In the genomic region with DNA sequence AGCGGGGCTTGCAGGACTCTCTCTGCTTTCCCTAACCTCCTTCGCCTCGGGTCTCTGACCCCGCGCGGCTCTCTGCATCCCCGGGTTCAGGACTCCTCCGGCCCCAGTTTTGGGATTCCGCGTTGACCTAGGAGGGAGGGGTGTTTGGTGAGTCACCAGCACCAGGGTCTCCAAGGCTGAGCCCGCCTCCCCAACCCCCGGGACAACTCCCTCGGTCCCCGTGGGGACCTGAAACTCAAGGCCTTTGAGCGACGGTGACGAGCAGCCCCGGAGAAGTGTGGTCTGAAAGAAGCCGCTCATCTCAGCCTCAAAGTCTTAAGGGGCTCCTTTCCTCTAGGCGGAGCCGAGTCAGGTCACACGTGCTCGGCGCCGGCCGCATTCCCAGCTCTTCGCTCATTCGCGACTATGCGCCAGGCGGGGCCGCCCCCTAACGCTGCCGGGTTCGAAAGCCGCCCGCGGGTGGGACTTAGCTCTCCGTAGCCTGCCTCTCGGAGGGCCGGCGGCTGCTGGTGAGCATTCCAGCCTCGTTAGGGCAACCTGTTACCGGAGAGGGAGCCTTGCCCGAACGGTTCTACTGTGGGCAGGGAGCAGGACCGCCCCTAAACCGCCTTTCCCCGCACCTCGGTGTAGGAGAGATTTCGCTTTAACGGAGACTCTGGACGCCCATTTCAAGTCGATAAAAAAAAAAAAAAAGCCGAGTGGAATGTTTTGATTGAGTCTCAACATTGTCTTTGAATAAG, we compare ENCODE assay signal across 1 cellular context.
TF ChIP-seq lines count a peak whose summit lies in the region.

No MANE protein-coding gene starts in this region.

TF ChIP-seq in HepG2, 621 proteins besides CTCF, POLR2A, EP300 and RAD21 (continues in another document):
- no peak for TF ChIP-seq PHF21A (CRISPR knock-in tag; IDR thresholded peaks at IDR 0.05)
- TF ChIP-seq NFE2 (CRISPR knock-in tag; IDR thresholded peaks at IDR 0.05) = no peak
- TF ChIP-seq XRCC5 (optimal IDR thresholded peaks at IDR 0.05; ENCODE audit: low read length) = peak; percentile 21
- no peak for TF ChIP-seq GLMP (CRISPR knock-in tag; IDR thresholded peaks at IDR 0.05; ENCODE audit: borderline replicate concordance)
- TF ChIP-seq FOXP1 (IDR thresholded peaks at IDR 0.05) = no peak
- no peak for TF ChIP-seq FOXP1 (CRISPR knock-in tag; IDR thresholded peaks at IDR 0.05)
- TF ChIP-seq ZNF841 (CRISPR knock-in tag; IDR thresholded peaks at IDR 0.05; ENCODE audit: borderline replicate concordance) = no peak
- no peak for TF ChIP-seq ZNF256 (CRISPR knock-in tag; conservative IDR thresholded peaks at IDR 0.05)
- TF ChIP-seq ZNF136 (CRISPR knock-in tag; IDR thresholded peaks at IDR 0.05; ENCODE audit: low read depth) = no peak
- no peak for TF ChIP-seq ZNF850 (CRISPR knock-in tag; conservative IDR thresholded peaks at IDR 0.05)
- TF ChIP-seq MXD1 (CRISPR knock-in tag; IDR thresholded peaks at IDR 0.05) = no peak
- TF ChIP-seq CBX2 (IDR thresholded peaks at IDR 0.05; ENCODE audit: low read depth, low read length) = no peak
- TF ChIP-seq CBX2 (CRISPR knock-in tag; IDR thresholded peaks at IDR 0.05; ENCODE audit: low read depth) = peak; percentile 82; the same call in 1 of the 2 replicates
- TF ChIP-seq, protein P1, sequence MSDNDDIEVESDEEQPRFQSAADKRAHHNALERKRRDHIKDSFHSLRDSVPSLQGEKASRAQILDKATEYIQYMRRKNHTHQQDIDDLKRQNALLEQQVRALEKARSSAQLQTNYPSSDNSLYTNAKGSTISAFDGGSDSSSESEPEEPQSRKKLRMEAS (IDR thresholded peaks at IDR 0.05) = peak; percentile 73; the same call in 1 of the 2 replicates
- 0 out of 2 replicates have a peak, but pooled peaks have one; percentile 15 for TF ChIP-seq PATZ1 (CRISPR knock-in tag; IDR thresholded peaks at IDR 0.05)
- TF ChIP-seq THAP8 (CRISPR knock-in tag; IDR thresholded peaks at IDR 0.05; ENCODE audit: borderline replicate concordance) = no peak
- TF ChIP-seq CBX1 (IDR thresholded peaks at IDR 0.05; ENCODE audit: low read depth) = no peak
- no peak for TF ChIP-seq BRF2 (CRISPR knock-in tag; IDR thresholded peaks at IDR 0.05)
- TF ChIP-seq, protein P2, sequence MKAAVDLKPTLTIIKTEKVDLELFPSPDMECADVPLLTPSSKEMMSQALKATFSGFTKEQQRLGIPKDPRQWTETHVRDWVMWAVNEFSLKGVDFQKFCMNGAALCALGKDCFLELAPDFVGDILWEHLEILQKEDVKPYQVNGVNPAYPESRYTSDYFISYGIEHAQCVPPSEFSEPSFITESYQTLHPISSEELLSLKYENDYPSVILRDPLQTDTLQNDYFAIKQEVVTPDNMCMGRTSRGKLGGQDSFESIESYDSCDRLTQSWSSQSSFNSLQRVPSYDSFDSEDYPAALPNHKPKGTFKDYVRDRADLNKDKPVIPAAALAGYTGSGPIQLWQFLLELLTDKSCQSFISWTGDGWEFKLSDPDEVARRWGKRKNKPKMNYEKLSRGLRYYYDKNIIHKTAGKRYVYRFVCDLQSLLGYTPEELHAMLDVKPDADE (CRISPR knock-in tag; IDR thresholded peaks at IDR 0.05) = no peak
- TF ChIP-seq RXRB (CRISPR knock-in tag; IDR thresholded peaks at IDR 0.05; ENCODE audit: borderline replicate concordance) = peak; percentile 19; the same call in 1 of the 2 replicates
- no peak for TF ChIP-seq ZNF781 (CRISPR knock-in tag; IDR thresholded peaks at IDR 0.05; ENCODE audit: borderline replicate concordance, not compliant biosample characterization)
- TF ChIP-seq EED (CRISPR knock-in tag; IDR thresholded peaks at IDR 0.05) = peak; percentile 18; the same call in 1 of the 2 replicates
- TF ChIP-seq HNRNPLL (IDR thresholded peaks at IDR 0.05; ENCODE audit: low read depth, low read length, poor library complexity, severe bottlenecking) = peak; percentile 48
- TF ChIP-seq ZNF574 (CRISPR knock-in tag; IDR thresholded peaks at IDR 0.05) = peak; percentile 18; the same call in 1 of the 2 replicates
- no peak for TF ChIP-seq ZNF782 (CRISPR knock-in tag; IDR thresholded peaks at IDR 0.05; ENCODE audit: borderline replicate concordance)
- TF ChIP-seq GPBP1L1 (CRISPR knock-in tag; IDR thresholded peaks at IDR 0.05) = no peak
- no peak for TF ChIP-seq PRPF4 (IDR thresholded peaks at IDR 0.05; ENCODE audit: low read depth, low read length, poor library complexity, severe bottlenecking)
- TF ChIP-seq ZNF775 (CRISPR knock-in tag; IDR thresholded peaks at IDR 0.05; ENCODE audit: borderline replicate concordance) = no peak
- TF ChIP-seq HDAC1 (CRISPR knock-in tag; IDR thresholded peaks at IDR 0.05) = 0 out of 2 replicates have a peak, but pooled peaks have one; percentile 25
- TF ChIP-seq KLF6 (CRISPR knock-in tag; IDR thresholded peaks at IDR 0.05) = no peak
- TF ChIP-seq, protein P3, sequence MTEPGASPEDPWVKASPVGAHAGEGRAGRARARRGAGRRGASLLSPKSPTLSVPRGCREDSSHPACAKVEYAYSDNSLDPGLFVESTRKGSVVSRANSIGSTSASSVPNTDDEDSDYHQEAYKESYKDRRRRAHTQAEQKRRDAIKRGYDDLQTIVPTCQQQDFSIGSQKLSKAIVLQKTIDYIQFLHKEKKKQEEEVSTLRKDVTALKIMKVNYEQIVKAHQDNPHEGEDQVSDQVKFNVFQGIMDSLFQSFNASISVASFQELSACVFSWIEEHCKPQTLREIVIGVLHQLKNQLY (CRISPR knock-in tag; IDR thresholded peaks at IDR 0.05) = no peak
- peak; percentile 44; the same call in 1 of the 2 replicates for TF ChIP-seq GABPB1 (CRISPR knock-in tag; IDR thresholded peaks at IDR 0.05)
- TF ChIP-seq ZNF280B (CRISPR knock-in tag; IDR thresholded peaks at IDR 0.05; ENCODE audit: borderline replicate concordance) = no peak
- TF ChIP-seq, protein P4, sequence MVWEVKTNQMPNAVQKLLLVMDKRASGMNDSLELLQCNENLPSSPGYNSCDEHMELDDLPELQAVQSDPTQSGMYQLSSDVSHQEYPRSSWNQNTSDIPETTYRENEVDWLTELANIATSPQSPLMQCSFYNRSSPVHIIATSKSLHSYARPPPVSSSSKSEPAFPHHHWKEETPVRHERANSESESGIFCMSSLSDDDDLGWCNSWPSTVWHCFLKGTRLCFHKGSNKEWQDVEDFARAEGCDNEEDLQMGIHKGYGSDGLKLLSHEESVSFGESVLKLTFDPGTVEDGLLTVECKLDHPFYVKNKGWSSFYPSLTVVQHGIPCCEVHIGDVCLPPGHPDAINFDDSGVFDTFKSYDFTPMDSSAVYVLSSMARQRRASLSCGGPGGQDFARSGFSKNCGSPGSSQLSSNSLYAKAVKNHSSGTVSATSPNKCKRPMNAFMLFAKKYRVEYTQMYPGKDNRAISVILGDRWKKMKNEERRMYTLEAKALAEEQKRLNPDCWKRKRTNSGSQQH (CRISPR knock-in tag; IDR thresholded peaks at IDR 0.05; ENCODE audit: low read depth) = no peak
